ENCODE assay signal across 35 cellular contexts in the genomic region with DNA sequence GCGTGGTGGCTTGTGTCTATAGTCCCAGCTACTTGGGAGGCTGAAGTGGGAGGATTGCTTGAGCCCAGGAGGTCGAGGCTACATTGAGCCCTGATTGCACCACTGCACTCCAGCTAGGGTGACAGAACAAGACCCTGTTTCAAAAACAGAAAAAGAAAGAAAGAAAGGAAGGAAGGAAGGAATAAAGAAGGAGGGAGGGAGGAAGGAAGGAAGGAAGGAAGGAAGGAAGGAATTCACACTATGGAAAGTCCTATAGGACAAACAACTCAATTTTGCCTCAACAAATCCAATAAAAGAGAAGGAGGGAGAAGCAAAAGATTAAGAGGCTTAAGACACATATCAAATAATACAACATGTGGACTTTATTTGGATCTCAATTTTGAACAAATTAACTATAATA.
"Had no signal": no experiment of that assay in that cellular context is flagged by ENCODE, and none has a peak within 500 bp of the region (broad histone marks: within the 10 kb centered on the region; RNA-seq: fewer than 3 reads in every experiment).

No MANE protein-coding gene starts in this region.

- H3K27ac ChIP-seq: KMS-11 had no signal

- DNase-seq: Karpas-422, Kasumi-1, MG63, MM.1S, MV-4-11, NCI-H1048, NCI-H1092, NCI-H1092 treated with DMSO at 0.1 percent for 48 hours, NCI-H1105, NCI-H1105 treated with DMSO at 0.1 percent for 48 hours, NCI-H1417, NCI-H1417 treated with DMSO at 0.1 percent for 48 hours, NCI-H1436, NCI-H1436 treated with DMSO at 0.1 percent for 48 hours, NCI-H146, NCI-H1694, NCI-H1694 treated with DMSO at 0.1 percent for 48 hours, NCI-H187, NCI-H187 treated with DMSO at 0.1 percent for 48 hours, NCI-H1930, NCI-H2029, NCI-H2029 treated with DMSO at 0.1 percent for 48 hours, NCI-H2081, NCI-H2081 treated with DMSO at 0.1 percent for 48 hours, NCI-H2107, NCI-H2171, NCI-H2171 treated with DMSO at 0.1 percent for 48 hours, NCI-H2227 treated with DMSO at 0.1 percent for 48 hours, NCI-H226, NCI-H345, NCI-H446, NCI-H446 treated with DMSO at 0.1 percent for 48 hours, NCI-H510A, NCI-H510A treated with DMSO at 0.1 percent for 48 hours had no signal

- H3K27me3 ChIP-seq: MG63 had no signal

- H3K9me3 ChIP-seq: MG63 had no signal

- H3K4me3 ChIP-seq: MG63 had no signal

- H3K36me3 ChIP-seq: MG63 had no signal
